Comparison of ENCODE assay signal across 13 cellular contexts in genomic region chr3:184633185-184633584, GRCh38.
"Had no signal": no experiment of that assay in that cellular context is flagged by ENCODE, and none has a peak within 500 bp of the region (broad histone marks: within the 10 kb centered on the region; RNA-seq: fewer than 3 reads in every experiment).

No MANE protein-coding gene starts in this region.

- DNase-seq: activated CD4-positive, alpha-beta T cell treated with anti-CD3 and anti-CD28 coated beads, Interleukin-2, amount 50 U/mL, for 1 hour; activated naive CD4-positive, alpha-beta T cell treated with anti-CD3 and anti-CD28 coated beads, Interleukin-2, amount 10 ng/mL, durations not matched to agents 7 days and 5 days; activated T-cell treated with anti-CD3 and anti-CD28 coated beads for 4 hours; foreskin melanocyte; kidney; natural killer cell; pancreas; stimulated activated CD4-positive, alpha-beta T cell treated with anti-CD3 and anti-CD28 coated beads, Interleukin-15, amount 100 ng/mL, for 24 hours; stimulated activated CD4-positive, alpha-beta T cell treated with anti-CD3 and anti-CD28 coated beads, Interleukin-4, amount 100 ng/mL, for 24 hours had no signal

- H3K9me3 ChIP-seq: pancreas, stomach, thoracic aorta, vagina had no signal

- H3K4me3 Mint-ChIP-seq: activated naive CD4-positive, alpha-beta T cell treated with anti-CD3 and anti-CD28 coated beads, Interleukin-2, amount 10 ng/mL, durations not matched to agents 7 days and 5 days; activated T-helper 17 cell treated with anti-CD3 and anti-CD28 coated beads, Interleukin-2, amount 50 U/mL, for 72 hours; natural killer cell had no signal

- H3K36me3 Mint-ChIP-seq: activated naive CD4-positive, alpha-beta T cell treated with anti-CD3 and anti-CD28 coated beads, Interleukin-2, amount 10 ng/mL, durations not matched to agents 7 days and 5 days; natural killer cell had no signal

- H3K4me1 Mint-ChIP-seq: activated T-helper 17 cell treated with anti-CD3 and anti-CD28 coated beads, Interleukin-2, amount 50 U/mL, for 72 hours had no signal

- H3K27ac Mint-ChIP-seq: activated naive CD4-positive, alpha-beta T cell treated with anti-CD3 and anti-CD28 coated beads, Interleukin-2, amount 10 ng/mL, durations not matched to agents 7 days and 5 days; activated T-helper 17 cell treated with anti-CD3 and anti-CD28 coated beads, Interleukin-2, amount 50 U/mL, for 72 hours; natural killer cell had no signal

- H3K27me3 ChIP-seq: pancreas, vagina had no signal

- H3K27ac ChIP-seq: pancreas, stomach, thoracic aorta, vagina had no signal

- H3K4me3 ChIP-seq: pancreas, stomach, thoracic aorta, vagina had no signal

- H3K36me3 ChIP-seq: pancreas, stomach, thoracic aorta, vagina had no signal

- H3K4me1 ChIP-seq: pancreas had no signal

- H3K9me3 Mint-ChIP-seq: activated naive CD4-positive, alpha-beta T cell treated with anti-CD3 and anti-CD28 coated beads, Interleukin-2, amount 10 ng/mL, durations not matched to agents 7 days and 5 days; activated T-helper 17 cell treated with anti-CD3 and anti-CD28 coated beads, Interleukin-2, amount 50 U/mL, for 72 hours; natural killer cell had no signal
